Comparison of ENCODE assay signal across 11 cellular contexts in the genomic region with DNA sequence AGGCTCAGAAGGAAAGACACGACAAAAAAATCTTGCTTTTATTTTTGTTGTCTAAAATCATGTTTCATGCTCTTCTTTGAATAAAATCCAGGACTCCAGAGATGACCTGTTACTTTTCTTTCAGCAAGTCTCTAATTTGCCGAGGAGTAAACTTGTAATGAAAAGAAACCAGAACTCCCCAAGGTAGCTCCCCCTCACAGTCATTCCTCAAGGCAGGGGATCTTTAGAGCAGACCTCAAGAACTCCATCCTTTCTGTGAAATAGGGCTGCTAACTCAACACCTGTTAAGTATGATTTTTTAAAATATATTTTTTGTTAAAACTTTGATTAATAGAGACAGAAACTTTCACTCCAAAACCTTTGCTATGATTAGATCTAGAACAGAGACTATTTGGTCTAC.
A peak's percentile ranks its signal among the peaks of the same experiment; 100 is the strongest.
DNase-seq lines count a peak whose midpoint lies in the region; ATAC-seq and TF ChIP-seq lines count a peak whose summit lies in the region.
"Had no signal": no experiment of that assay in that cellular context is flagged by ENCODE, and none has a peak within 500 bp of the region (broad histone marks: within the 10 kb centered on the region; RNA-seq: fewer than 3 reads in every experiment).

No MANE protein-coding gene starts in this region.

- H3K9ac ChIP-seq in skeletal muscle tissue (ENCODE audit: low read depth in 1 of 3, low read length in 3 of 3), result no peak overlapping the region

- H3K9me3 ChIP-seq in skeletal muscle tissue (ENCODE audit: control insufficient read depth in 3 of 3, low read length in 3 of 3), result no peaks in the 10 kb centered on the region

- ATAC-seq in GM18502 (IDR thresholded peaks at IDR 0.05; ENCODE audit: poor library complexity, unreplicated experiment) (peak; percentile 43), HG03045 (IDR thresholded peaks at IDR 0.05; ENCODE audit: unreplicated experiment) (peak; percentile 40)
- ATAC-seq: stimulated activated naive CD8-positive, alpha-beta T cell treated with anti-CD3 and anti-CD28 coated beads, Interleukin-15, Interleukin-2, amounts not matched to agents 100 U/mL and 50 U/mL, for 24 hours had no signal

- no peak for DNase-seq in coronary artery (ENCODE audit: low spot score)
- no peak for DNase-seq in dedifferentiated amniotic fluid mesenchymal stem cell (ENCODE audit: extremely low spot score)
- DNase-seq in NCI-H1092 treated with DMSO at 0.1 percent for 48 hours (lab: John Stamatoyannopoulos, UW), result no peak
- DNase-seq in NCI-H2171 (lab: John Stamatoyannopoulos, UW), result no peak
- DNase-seq in AG08396 (ENCODE audit: low spot score), result no peak
- DNase-seq: effector memory CD4-positive, alpha-beta T cell had no signal

- TF ChIP-seq CTCF in coronary artery (IDR thresholded peaks at IDR 0.05), result no peak

- peaks cover 0 to 4% (median 3%) of the 10 kb centered on the region in 3 donors for H3K4me1 ChIP-seq in skeletal muscle tissue (ENCODE audit: control insufficient read depth in 3 of 3, insufficient read depth in 3 of 3, low read length in 3 of 3)

- H3K27ac ChIP-seq in coronary artery (peak overlapping the region in 1 of 2 donors; percentile 31), skeletal muscle tissue (ENCODE audit: low read depth, low read length) (peak overlapping the region; percentile 16)

- H3K4me3 ChIP-seq in coronary artery (peak overlapping the region; percentile 25), skeletal muscle tissue (ENCODE audit: low read length in 3 of 3) (no peak overlapping the region)
- H3K4me3 ChIP-seq: skin epidermis had no signal

- H3K27me3 ChIP-seq in skeletal muscle tissue (ENCODE audit: control insufficient read depth in 3 of 3, insufficient read depth in 3 of 3, low read length in 3 of 3), result no peaks in the 10 kb centered on the region

- no peaks in the 10 kb centered on the region for H3K36me3 ChIP-seq in skeletal muscle tissue (ENCODE audit: control insufficient read depth in 3 of 3, insufficient read depth in 3 of 3, low read length in 3 of 3)
